In genomic region chr5:159522841-159523240, GRCh38 we compare ENCODE assay signal across 3 cellular contexts.
"Had no signal": no experiment of that assay in that cellular context is flagged by ENCODE, and none has a peak within 500 bp of the region (broad histone marks: within the 10 kb centered on the region; RNA-seq: fewer than 3 reads in every experiment).

No MANE protein-coding gene starts in this region.

- H3K4me3 ChIP-seq: GM12878 had no signal

- DNase-seq: GDM1, GF-D8 had no signal
